ENCODE assay signal across 1 cellular context in the genomic region with DNA sequence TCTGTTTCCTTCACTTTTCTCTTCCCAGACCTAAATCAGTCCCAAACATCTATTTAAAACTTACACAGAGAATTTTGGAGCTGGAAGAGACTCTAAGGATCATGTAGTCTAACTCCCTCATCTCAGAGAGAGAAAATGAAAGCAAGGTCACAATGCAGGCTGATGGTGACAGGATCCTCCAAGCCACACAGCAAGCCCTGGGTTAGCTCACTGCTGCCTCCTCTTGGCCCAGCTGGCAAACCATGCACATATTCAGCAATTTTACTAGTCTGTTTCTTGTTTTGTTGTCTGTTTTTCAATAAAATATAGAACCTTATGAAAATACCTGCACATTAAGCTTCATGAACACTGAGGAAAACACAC.
TF ChIP-seq lines count a peak whose summit lies in the region.

No MANE protein-coding gene starts in this region.

TF ChIP-seq in GM12878, 131 proteins besides CTCF, POLR2A, EP300 and RAD21 (continued from another document and continues in another):
- TF ChIP-seq RCOR1 (conservative IDR thresholded peaks at IDR 0.05; ENCODE audit: low read depth, low read length), result no peak
- TF ChIP-seq, protein P1, sequence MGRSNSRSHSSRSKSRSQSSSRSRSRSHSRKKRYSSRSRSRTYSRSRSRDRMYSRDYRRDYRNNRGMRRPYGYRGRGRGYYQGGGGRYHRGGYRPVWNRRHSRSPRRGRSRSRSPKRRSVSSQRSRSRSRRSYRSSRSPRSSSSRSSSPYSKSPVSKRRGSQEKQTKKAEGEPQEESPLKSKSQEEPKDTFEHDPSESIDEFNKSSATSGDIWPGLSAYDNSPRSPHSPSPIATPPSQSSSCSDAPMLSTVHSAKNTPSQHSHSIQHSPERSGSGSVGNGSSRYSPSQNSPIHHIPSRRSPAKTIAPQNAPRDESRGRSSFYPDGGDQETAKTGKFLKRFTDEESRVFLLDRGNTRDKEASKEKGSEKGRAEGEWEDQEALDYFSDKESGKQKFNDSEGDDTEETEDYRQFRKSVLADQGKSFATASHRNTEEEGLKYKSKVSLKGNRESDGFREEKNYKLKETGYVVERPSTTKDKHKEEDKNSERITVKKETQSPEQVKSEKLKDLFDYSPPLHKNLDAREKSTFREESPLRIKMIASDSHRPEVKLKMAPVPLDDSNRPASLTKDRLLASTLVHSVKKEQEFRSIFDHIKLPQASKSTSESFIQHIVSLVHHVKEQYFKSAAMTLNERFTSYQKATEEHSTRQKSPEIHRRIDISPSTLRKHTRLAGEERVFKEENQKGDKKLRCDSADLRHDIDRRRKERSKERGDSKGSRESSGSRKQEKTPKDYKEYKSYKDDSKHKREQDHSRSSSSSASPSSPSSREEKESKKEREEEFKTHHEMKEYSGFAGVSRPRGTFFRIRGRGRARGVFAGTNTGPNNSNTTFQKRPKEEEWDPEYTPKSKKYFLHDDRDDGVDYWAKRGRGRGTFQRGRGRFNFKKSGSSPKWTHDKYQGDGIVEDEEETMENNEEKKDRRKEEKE (IDR thresholded peaks at IDR 0.05), result no peak
- TF ChIP-seq SREBF2 (IDR thresholded peaks at IDR 0.05; ENCODE audit: low read length), result no peak
- TF ChIP-seq, protein P2, sequence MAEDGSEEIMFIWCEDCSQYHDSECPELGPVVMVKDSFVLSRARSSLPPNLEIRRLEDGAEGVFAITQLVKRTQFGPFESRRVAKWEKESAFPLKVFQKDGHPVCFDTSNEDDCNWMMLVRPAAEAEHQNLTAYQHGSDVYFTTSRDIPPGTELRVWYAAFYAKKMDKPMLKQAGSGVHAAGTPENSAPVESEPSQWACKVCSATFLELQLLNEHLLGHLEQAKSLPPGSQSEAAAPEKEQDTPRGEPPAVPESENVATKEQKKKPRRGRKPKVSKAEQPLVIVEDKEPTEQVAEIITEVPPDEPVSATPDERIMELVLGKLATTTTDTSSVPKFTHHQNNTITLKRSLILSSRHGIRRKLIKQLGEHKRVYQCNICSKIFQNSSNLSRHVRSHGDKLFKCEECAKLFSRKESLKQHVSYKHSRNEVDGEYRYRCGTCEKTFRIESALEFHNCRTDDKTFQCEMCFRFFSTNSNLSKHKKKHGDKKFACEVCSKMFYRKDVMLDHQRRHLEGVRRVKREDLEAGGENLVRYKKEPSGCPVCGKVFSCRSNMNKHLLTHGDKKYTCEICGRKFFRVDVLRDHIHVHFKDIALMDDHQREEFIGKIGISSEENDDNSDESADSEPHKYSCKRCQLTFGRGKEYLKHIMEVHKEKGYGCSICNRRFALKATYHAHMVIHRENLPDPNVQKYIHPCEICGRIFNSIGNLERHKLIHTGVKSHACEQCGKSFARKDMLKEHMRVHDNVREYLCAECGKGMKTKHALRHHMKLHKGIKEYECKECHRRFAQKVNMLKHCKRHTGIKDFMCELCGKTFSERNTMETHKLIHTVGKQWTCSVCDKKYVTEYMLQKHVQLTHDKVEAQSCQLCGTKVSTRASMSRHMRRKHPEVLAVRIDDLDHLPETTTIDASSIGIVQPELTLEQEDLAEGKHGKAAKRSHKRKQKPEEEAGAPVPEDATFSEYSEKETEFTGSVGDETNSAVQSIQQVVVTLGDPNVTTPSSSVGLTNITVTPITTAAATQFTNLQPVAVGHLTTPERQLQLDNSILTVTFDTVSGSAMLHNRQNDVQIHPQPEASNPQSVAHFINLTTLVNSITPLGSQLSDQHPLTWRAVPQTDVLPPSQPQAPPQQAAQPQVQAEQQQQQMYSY (CRISPR knock-in tag; IDR thresholded peaks at IDR 0.05), result no peak
- TF ChIP-seq, protein P3, sequence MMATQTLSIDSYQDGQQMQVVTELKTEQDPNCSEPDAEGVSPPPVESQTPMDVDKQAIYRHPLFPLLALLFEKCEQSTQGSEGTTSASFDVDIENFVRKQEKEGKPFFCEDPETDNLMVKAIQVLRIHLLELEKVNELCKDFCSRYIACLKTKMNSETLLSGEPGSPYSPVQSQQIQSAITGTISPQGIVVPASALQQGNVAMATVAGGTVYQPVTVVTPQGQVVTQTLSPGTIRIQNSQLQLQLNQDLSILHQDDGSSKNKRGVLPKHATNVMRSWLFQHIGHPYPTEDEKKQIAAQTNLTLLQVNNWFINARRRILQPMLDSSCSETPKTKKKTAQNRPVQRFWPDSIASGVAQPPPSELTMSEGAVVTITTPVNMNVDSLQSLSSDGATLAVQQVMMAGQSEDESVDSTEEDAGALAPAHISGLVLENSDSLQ (IDR thresholded peaks at IDR 0.05), result no peak
- no peak for TF ChIP-seq NFYA (IDR thresholded peaks at IDR 0.05; ENCODE audit: borderline replicate concordance, low read depth, low read length)
- no peak for TF ChIP-seq CEBPB (IDR thresholded peaks at IDR 0.05; ENCODE audit: borderline replicate concordance in 1 of 2, low read depth in 2 of 2, low read length in 2 of 2)
- no peak for TF ChIP-seq STAT1 (conservative IDR thresholded peaks at IDR 0.05)
- TF ChIP-seq YY1 (IDR thresholded peaks at IDR 0.05; ENCODE audit: low read depth, low read length), result peak; percentile 97
- TF ChIP-seq SIN3A (IDR thresholded peaks at IDR 0.05; ENCODE audit: low read depth, low read length), result no peak
- TF ChIP-seq, protein P4, sequence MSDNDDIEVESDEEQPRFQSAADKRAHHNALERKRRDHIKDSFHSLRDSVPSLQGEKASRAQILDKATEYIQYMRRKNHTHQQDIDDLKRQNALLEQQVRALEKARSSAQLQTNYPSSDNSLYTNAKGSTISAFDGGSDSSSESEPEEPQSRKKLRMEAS (IDR thresholded peaks at IDR 0.05; ENCODE audit: low read depth, low read length), result no peak
- TF ChIP-seq BCL11A (IDR thresholded peaks at IDR 0.05; ENCODE audit: low read depth, low read length), result no peak
- TF ChIP-seq CREB1 (IDR thresholded peaks at IDR 0.05; ENCODE audit: low read depth), result 0 out of 2 replicates have a peak, but pooled peaks have one; percentile 11
- TF ChIP-seq BACH1 (IDR thresholded peaks at IDR 0.05; ENCODE audit: borderline replicate concordance), result no peak
- no peak for TF ChIP-seq MYC (IDR thresholded peaks at IDR 0.05; ENCODE audit: insufficient read depth, insufficient read length, insufficient replicate concordance, low read length, severe bottlenecking)
- TF ChIP-seq IKZF2 (IDR thresholded peaks at IDR 0.05), result peak in 1 of 2 experiments; percentile 18; a peak in 1 of 4 replicates
- TF ChIP-seq PAX8 (IDR thresholded peaks at IDR 0.05), result no peak
- no peak for TF ChIP-seq RELA (IDR thresholded peaks at IDR 0.05; ENCODE audit: borderline replicate concordance, partially characterized antibody)
- TF ChIP-seq, protein P5, sequence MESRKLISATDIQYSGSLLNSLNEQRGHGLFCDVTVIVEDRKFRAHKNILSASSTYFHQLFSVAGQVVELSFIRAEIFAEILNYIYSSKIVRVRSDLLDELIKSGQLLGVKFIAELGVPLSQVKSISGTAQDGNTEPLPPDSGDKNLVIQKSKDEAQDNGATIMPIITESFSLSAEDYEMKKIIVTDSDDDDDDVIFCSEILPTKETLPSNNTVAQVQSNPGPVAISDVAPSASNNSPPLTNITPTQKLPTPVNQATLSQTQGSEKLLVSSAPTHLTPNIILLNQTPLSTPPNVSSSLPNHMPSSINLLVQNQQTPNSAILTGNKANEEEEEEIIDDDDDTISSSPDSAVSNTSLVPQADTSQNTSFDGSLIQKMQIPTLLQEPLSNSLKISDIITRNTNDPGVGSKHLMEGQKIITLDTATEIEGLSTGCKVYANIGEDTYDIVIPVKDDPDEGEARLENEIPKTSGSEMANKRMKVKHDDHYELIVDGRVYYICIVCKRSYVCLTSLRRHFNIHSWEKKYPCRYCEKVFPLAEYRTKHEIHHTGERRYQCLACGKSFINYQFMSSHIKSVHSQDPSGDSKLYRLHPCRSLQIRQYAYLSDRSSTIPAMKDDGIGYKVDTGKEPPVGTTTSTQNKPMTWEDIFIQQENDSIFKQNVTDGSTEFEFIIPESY (IDR thresholded peaks at IDR 0.05), result no peak
- TF ChIP-seq GATAD2B (conservative IDR thresholded peaks at IDR 0.05; ENCODE audit: low read depth), result no peak
- TF ChIP-seq, protein P6, sequence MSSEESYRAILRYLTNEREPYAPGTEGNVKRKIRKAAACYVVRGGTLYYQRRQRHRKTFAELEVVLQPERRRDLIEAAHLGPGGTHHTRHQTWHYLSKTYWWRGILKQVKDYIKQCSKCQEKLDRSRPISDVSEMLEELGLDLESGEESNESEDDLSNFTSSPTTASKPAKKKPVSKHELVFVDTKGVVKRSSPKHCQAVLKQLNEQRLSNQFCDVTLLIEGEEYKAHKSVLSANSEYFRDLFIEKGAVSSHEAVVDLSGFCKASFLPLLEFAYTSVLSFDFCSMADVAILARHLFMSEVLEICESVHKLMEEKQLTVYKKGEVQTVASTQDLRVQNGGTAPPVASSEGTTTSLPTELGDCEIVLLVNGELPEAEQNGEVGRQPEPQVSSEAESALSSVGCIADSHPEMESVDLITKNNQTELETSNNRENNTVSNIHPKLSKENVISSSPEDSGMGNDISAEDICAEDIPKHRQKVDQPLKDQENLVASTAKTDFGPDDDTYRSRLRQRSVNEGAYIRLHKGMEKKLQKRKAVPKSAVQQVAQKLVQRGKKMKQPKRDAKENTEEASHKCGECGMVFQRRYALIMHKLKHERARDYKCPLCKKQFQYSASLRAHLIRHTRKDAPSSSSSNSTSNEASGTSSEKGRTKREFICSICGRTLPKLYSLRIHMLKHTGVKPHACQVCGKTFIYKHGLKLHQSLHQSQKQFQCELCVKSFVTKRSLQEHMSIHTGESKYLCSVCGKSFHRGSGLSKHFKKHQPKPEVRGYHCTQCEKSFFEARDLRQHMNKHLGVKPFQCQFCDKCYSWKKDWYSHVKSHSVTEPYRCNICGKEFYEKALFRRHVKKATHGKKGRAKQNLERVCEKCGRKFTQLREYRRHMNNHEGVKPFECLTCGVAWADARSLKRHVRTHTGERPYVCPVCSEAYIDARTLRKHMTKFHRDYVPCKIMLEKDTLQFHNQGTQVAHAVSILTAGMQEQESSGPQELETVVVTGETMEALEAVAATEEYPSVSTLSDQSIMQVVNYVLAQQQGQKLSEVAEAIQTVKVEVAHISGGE (CRISPR knock-in tag; IDR thresholded peaks at IDR 0.05), result no peak
- TF ChIP-seq EGR1 (IDR thresholded peaks at IDR 0.05; ENCODE audit: borderline replicate concordance in 1 of 2, low read depth in 2 of 2, low read length in 2 of 2), result no peak
- TF ChIP-seq, protein P7, sequence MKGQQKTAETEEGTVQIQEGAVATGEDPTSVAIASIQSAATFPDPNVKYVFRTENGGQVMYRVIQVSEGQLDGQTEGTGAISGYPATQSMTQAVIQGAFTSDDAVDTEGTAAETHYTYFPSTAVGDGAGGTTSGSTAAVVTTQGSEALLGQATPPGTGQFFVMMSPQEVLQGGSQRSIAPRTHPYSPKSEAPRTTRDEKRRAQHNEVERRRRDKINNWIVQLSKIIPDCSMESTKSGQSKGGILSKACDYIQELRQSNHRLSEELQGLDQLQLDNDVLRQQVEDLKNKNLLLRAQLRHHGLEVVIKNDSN (IDR thresholded peaks at IDR 0.05; ENCODE audit: borderline replicate concordance, extremely low read length, insufficient read depth, low read depth, low read length), result no peak
- TF ChIP-seq POLR2AphosphoS5 (IDR thresholded peaks at IDR 0.05; ENCODE audit: low read length), result no peak
- no peak for TF ChIP-seq ZNF274 (IDR thresholded peaks at IDR 0.05; ENCODE audit: insufficient read depth, insufficient read length)
- no peak for TF ChIP-seq PML (IDR thresholded peaks at IDR 0.05; ENCODE audit: low read length)
- TF ChIP-seq, protein P8, sequence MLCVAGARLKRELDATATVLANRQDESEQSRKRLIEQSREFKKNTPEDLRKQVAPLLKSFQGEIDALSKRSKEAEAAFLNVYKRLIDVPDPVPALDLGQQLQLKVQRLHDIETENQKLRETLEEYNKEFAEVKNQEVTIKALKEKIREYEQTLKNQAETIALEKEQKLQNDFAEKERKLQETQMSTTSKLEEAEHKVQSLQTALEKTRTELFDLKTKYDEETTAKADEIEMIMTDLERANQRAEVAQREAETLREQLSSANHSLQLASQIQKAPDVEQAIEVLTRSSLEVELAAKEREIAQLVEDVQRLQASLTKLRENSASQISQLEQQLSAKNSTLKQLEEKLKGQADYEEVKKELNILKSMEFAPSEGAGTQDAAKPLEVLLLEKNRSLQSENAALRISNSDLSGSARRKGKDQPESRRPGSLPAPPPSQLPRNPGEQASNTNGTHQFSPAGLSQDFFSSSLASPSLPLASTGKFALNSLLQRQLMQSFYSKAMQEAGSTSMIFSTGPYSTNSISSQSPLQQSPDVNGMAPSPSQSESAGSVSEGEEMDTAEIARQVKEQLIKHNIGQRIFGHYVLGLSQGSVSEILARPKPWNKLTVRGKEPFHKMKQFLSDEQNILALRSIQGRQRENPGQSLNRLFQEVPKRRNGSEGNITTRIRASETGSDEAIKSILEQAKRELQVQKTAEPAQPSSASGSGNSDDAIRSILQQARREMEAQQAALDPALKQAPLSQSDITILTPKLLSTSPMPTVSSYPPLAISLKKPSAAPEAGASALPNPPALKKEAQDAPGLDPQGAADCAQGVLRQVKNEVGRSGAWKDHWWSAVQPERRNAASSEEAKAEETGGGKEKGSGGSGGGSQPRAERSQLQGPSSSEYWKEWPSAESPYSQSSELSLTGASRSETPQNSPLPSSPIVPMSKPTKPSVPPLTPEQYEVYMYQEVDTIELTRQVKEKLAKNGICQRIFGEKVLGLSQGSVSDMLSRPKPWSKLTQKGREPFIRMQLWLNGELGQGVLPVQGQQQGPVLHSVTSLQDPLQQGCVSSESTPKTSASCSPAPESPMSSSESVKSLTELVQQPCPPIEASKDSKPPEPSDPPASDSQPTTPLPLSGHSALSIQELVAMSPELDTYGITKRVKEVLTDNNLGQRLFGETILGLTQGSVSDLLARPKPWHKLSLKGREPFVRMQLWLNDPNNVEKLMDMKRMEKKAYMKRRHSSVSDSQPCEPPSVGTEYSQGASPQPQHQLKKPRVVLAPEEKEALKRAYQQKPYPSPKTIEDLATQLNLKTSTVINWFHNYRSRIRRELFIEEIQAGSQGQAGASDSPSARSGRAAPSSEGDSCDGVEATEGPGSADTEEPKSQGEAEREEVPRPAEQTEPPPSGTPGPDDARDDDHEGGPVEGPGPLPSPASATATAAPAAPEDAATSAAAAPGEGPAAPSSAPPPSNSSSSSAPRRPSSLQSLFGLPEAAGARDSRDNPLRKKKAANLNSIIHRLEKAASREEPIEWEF (IDR thresholded peaks at IDR 0.05; ENCODE audit: insufficient replicate concordance, low read depth, low read length), result peak; percentile 42
- TF ChIP-seq MTA3 (IDR thresholded peaks at IDR 0.05; ENCODE audit: borderline replicate concordance, low read length), result no peak
- TF ChIP-seq PAX5 (IDR thresholded peaks at IDR 0.05; ENCODE audit: borderline replicate concordance, low read depth, low read length), result no peak
- no peak for TF ChIP-seq KAT2A (conservative IDR thresholded peaks at IDR 0.05; ENCODE audit: control insufficient read depth, low read depth, low read length)
- TF ChIP-seq SMARCA5 (IDR thresholded peaks at IDR 0.05), result peak; percentile 94
- peak; percentile 89 for TF ChIP-seq MEF2B (IDR thresholded peaks at IDR 0.05; ENCODE audit: partially characterized antibody, poor library complexity, severe bottlenecking)
- peak; percentile 63 for TF ChIP-seq MXI1 (IDR thresholded peaks at IDR 0.05; ENCODE audit: low read depth, low read length)
- TF ChIP-seq NFIC (IDR thresholded peaks at IDR 0.05; ENCODE audit: low read depth, low read length), result no peak
- TF ChIP-seq, protein P9, sequence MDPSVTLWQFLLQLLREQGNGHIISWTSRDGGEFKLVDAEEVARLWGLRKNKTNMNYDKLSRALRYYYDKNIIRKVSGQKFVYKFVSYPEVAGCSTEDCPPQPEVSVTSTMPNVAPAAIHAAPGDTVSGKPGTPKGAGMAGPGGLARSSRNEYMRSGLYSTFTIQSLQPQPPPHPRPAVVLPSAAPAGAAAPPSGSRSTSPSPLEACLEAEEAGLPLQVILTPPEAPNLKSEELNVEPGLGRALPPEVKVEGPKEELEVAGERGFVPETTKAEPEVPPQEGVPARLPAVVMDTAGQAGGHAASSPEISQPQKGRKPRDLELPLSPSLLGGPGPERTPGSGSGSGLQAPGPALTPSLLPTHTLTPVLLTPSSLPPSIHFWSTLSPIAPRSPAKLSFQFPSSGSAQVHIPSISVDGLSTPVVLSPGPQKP (IDR thresholded peaks at IDR 0.05; ENCODE audit: low read depth, low read length), result no peak
